29 cellular contexts compared by ENCODE assay signal in genomic region chr20:16299892-16300291, GRCh38.
"Had no signal": no experiment of that assay in that cellular context is flagged by ENCODE, and none has a peak within 500 bp of the region (broad histone marks: within the 10 kb centered on the region; RNA-seq: fewer than 3 reads in every experiment).

No MANE protein-coding gene starts in this region.

- H3K4me3 ChIP-seq: ascending aorta, cardiac muscle cell, Peyer's patch, SJSA1 had no signal

- H3K36me3 ChIP-seq: ascending aorta, cardiac muscle cell, Peyer's patch, SJSA1 had no signal

- DNase-seq: activated CD4-positive, alpha-beta T cell treated with anti-CD3 and anti-CD28 coated beads for 36 hours; activated CD4-positive, alpha-beta T cell treated with anti-CD3 and anti-CD28 coated beads, Interleukin-2, amount 10 ng/mL, durations not matched to agents 7 days and 5 days; activated CD4-positive, alpha-beta T cell treated with anti-CD3 and anti-CD28 coated beads, Interleukin-2, amount 50 U/mL, for 48 hours; activated CD8-positive, alpha-beta T cell treated with anti-CD3 and anti-CD28 coated beads, Interleukin-2, amount 10 ng/mL, durations not matched to agents 7 days and 5 days; activated gamma-delta T cell; activated naive CD4-positive, alpha-beta T cell treated with Interleukin-2 at 50 U/mL for 16 hours; activated naive CD8-positive, alpha-beta T cell treated with anti-CD3 and anti-CD28 coated beads, Interleukin-2, amount 10 ng/mL, durations not matched to agents 7 days and 5 days; activated T-cell treated with anti-CD3 and anti-CD28 coated beads, Interleukin-2, amount 50 U/mL, for 24 hours; amygdala; NCI-H1092 treated with DMSO at 0.1 percent for 48 hours; NCI-H1417; NCI-H1694; NCI-H1930; NCI-H2081 treated with DMSO at 0.1 percent for 48 hours; NCI-H226; NCI-H446 treated with DMSO at 0.1 percent for 48 hours; NCI-H524; NCI-H69; NCI-H82; PC-3; Peyer's patch; RPMI8226; SHP77 treated with DMSO at 0.1 percent for 48 hours; SK-N-SH had no signal

- H3K9me2 ChIP-seq: SK-N-SH had no signal

- H3K27me3 ChIP-seq: ascending aorta, cardiac muscle cell, Peyer's patch, SJSA1 had no signal

- H3K27ac ChIP-seq: ascending aorta, cardiac muscle cell, Peyer's patch, SJSA1 had no signal

- H3K4me1 ChIP-seq: ascending aorta, Peyer's patch, SJSA1 had no signal

- H3K9ac ChIP-seq: SK-N-SH had no signal

- ATAC-seq: activated CD4-positive, alpha-beta T cell treated with anti-CD3 and anti-CD28 coated beads for 36 hours; activated CD4-positive, CD25-positive, alpha-beta regulatory T cell treated with anti-CD3 and anti-CD28 coated beads, Interleukin-2, amount 50 U/mL, for 24 hours; activated CD8-positive, alpha-beta T cell treated with anti-CD3 and anti-CD28 coated beads, Interleukin-2, amount 10 ng/mL, durations not matched to agents 7 days and 5 days; PC-3; WTC11 had no signal

- H3K4me2 ChIP-seq: SK-N-SH had no signal
